2 cellular contexts compared by ENCODE assay signal in the genomic region with DNA sequence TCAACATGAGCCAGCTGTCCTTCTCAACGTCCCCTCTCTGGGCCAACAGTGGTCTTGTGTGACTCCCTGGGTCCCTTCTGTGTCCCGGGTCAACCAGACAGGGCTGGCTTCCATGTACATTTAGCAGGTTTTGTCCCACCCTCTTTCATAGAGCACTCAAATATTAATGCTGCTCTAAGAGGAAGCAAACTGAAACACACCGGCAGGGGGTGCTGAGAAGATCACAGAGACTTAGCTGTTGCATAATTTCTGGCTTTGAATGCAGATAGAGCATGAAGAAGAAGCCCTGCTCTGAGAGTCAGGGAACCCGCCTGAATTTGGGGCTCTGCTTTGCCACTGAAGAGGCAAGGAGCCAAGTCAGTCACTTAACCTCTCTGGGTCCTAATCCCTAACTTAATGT.
A peak's percentile ranks its signal among the peaks of the same experiment; 100 is the strongest.
TF ChIP-seq lines count a peak whose summit lies in the region.

No MANE protein-coding gene starts in this region.

TF ChIP-seq in SK-N-SH, 30 proteins besides CTCF, POLR2A, EP300 and RAD21 (continued from another document):
- TF ChIP-seq, protein P1, sequence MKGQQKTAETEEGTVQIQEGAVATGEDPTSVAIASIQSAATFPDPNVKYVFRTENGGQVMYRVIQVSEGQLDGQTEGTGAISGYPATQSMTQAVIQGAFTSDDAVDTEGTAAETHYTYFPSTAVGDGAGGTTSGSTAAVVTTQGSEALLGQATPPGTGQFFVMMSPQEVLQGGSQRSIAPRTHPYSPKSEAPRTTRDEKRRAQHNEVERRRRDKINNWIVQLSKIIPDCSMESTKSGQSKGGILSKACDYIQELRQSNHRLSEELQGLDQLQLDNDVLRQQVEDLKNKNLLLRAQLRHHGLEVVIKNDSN (IDR thresholded peaks at IDR 0.05; ENCODE audit: borderline replicate concordance, low read depth): no peak
- no peak for TF ChIP-seq CHD2 (IDR thresholded peaks at IDR 0.05; ENCODE audit: low read length, partially characterized antibody)
- no peak; the same call in 1 of the 2 replicates for TF ChIP-seq SMC3 (IDR thresholded peaks at IDR 0.05; ENCODE audit: low read depth, low read length)

TF ChIP-seq in HepG2, 621 proteins besides CTCF, POLR2A, EP300 and RAD21 (continued from another document):
- TF ChIP-seq STAG1 (CRISPR knock-in tag; IDR thresholded peaks at IDR 0.05): 0 out of 2 replicates have a peak, but pooled peaks have one; percentile 20
- TF ChIP-seq NFKBIZ (CRISPR knock-in tag; IDR thresholded peaks at IDR 0.05): no peak
